Comparison of ENCODE assay signal across 8 cellular contexts in the genomic region with DNA sequence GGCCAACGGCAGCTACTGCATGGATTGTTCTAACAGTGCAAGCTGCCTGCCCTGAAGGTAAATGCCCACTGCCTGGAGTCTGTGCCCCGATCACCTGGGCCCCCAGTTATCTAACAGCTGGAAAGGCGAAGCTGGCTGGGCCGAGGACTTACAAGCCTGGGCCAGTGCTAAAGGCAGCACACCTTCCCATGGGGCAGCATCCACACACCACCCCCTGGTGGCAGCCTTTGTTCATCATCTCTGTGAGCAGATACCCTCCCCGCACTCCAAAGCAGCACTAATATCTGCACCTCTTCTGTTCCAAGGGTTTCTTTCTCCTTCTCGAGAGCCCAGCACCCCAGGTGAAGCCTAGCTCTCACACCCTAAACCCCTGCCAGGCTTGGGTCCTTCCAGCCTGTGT. TPM values are rescaled to one million over a fixed set of nuclear protein-coding genes. Genes with fewer than 3 reads are reported as not detected.
DNase-seq lines count a peak whose midpoint lies in the region; ATAC-seq, FAIRE-seq and TF ChIP-seq lines count a peak whose summit lies in the region.

No MANE protein-coding gene starts in this region.

- in situ Hi-C loops in ACHN (cut with HindIII; ENCODE audit: low pct_ligation_motif_present, low pct_unique_long_range_greater_than_20kb, low sequenced_read_pairs), result no loop called here

- H3K9me3 ChIP-seq in astrocyte (ENCODE audit: insufficient read depth, low read depth, low read length), result no peaks in the 10 kb centered on the region

- no peaks in the 10 kb centered on the region for H3K36me3 Mint-ChIP-seq in astrocyte (ENCODE audit: low read depth, unreplicated experiment)

- no peak overlapping the region for H3K27ac Mint-ChIP-seq in astrocyte (ENCODE audit: unreplicated experiment)

- H3K79me2 ChIP-seq in astrocyte (ENCODE audit: insufficient read depth, low read length), result no peaks in the 10 kb centered on the region

- H3K27me3 ChIP-seq in astrocyte (ENCODE audit: insufficient read depth, low read length), result peaks cover 3% of the 10 kb centered on the region

- no peak overlapping the region for H2AFZ ChIP-seq in astrocyte (ENCODE audit: low read depth, low read length)

- H3K9me3 Mint-ChIP-seq in astrocyte (ENCODE audit: unreplicated experiment), result no peaks in the 10 kb centered on the region

- H3K4me1 Mint-ChIP-seq in astrocyte (ENCODE audit: low read depth, unreplicated experiment), result peaks cover 13% of the 10 kb centered on the region

- H4K20me1 ChIP-seq in astrocyte (ENCODE audit: insufficient read depth, low read length), result no peaks in the 10 kb centered on the region

- no peak overlapping the region for H3K27ac ChIP-seq in astrocyte (ENCODE audit: low read depth, low read length)

- H3K4me2 ChIP-seq in astrocyte (ENCODE audit: low read length), result no peak overlapping the region

- no peaks in the 10 kb centered on the region for H3K4me1 ChIP-seq in astrocyte (ENCODE audit: insufficient read depth, low read length)

- peaks cover 16% of the 10 kb centered on the region for H3K27me3 Mint-ChIP-seq in astrocyte (ENCODE audit: low read depth, unreplicated experiment)

- no peaks in the 10 kb centered on the region for H3K36me3 ChIP-seq in astrocyte (ENCODE audit: insufficient read depth, low read length)

- TF ChIP-seq CTCF in GM12874 (IDR thresholded peaks at IDR 0.05; ENCODE audit: insufficient read depth, low read depth, low read length) (peak; percentile 69), astrocyte (IDR thresholded peaks at IDR 0.05; ENCODE audit: insufficient read depth, low read depth, low read length) (peak; percentile 12)

- H3K9ac ChIP-seq in astrocyte (ENCODE audit: low read length), result no peak overlapping the region

- no peak for FAIRE-seq in astrocyte (lab: Jason Lieb, UNC)

- H3K4me3 ChIP-seq in astrocyte (ENCODE audit: insufficient read depth, low read depth, low read length), result no peak overlapping the region

- DNase-seq in ACHN (peak; percentile 39), NCI-H69 (lab: John Stamatoyannopoulos, UW) (peak; percentile 50), astrocyte (ENCODE audit: low read depth) (no peak), kidney glomerular epithelial cell (lab: John Stamatoyannopoulos, UW) (peak; percentile 9)
- DNase-seq in effector CD8-positive, alpha-beta T cell (lab: John Stamatoyannopoulos, UW), result no peak
- DNase-seq in effector CD4-positive, alpha-beta T cell, result no peak

- peak; percentile 78 for ATAC-seq in HG03060 (IDR thresholded peaks at IDR 0.05; ENCODE audit: low read depth, unreplicated experiment)

- H3K4me3 Mint-ChIP-seq in astrocyte (ENCODE audit: unreplicated experiment), result no peak overlapping the region

RNA-seq across cellular contexts. Expression of gene SLC2A9, which starts 7.6 kb away (rescaled TPM):
- total RNA-seq in astrocyte, result 0.54 and 0.62 TPM in 2 replicates

Comparison
In these comparisons a context has a peak if more than half of its experiments do, and no peak if none do; other contexts are left out.
1. DNase-seq: peak in ACHN (single experiment), NCI-H69 (single experiment) and kidney glomerular epithelial cell (single experiment); none in astrocyte (single experiment), effector CD8-positive, alpha-beta T cell (single experiment) and effector CD4-positive, alpha-beta T cell (single experiment).